ENCODE assay signal across 1 cellular context in the genomic region with DNA sequence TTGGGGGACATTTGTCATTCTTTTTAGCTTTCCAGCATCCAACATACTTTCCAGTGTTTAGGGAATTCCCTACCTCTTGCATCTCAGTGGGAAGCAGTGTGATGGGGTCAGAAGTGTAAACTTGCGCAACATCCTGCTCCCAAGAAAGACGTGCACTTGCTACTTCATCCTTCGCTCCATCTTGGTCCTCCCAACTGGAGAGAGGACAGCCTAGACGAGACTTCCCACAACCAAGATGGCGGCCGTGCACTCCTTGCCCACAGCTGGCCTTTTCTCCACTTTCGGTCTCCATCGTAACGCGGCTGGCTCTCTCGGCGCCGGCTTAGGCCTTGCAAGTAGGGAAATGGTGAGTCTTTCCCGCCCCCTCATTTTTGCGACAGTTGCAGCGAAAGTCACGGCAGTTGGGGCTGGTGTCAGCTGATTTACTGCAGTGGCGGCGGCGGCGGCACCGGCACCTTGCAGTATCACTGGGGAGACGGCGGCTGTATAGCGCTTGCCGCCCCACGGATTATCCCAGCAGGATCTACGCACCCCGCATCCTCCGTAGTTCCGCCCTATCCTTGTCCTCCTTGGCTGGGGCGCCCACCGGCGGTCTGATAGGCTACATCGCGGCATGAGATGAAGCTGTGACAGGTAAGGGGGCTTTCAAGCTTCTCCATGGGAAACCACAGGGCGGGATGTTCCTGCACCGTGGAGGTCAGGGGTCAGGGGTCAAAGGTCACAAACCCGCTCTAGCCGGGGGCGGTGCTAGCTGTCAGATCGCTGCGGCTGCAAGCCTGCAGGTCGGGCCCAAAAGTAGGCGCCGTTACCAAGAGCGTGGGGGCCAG.
TF ChIP-seq lines count a peak whose summit lies in the region.

A gene (plus strand): TSS at position 416 of the 827 bp plus-strand sequence. CDS start 21,157 bp downstream, outside the sequence.

TF ChIP-seq in HepG2, 621 proteins besides CTCF, POLR2A, EP300 and RAD21 (continued from another document and continues in another):
- TF ChIP-seq, protein P1, sequence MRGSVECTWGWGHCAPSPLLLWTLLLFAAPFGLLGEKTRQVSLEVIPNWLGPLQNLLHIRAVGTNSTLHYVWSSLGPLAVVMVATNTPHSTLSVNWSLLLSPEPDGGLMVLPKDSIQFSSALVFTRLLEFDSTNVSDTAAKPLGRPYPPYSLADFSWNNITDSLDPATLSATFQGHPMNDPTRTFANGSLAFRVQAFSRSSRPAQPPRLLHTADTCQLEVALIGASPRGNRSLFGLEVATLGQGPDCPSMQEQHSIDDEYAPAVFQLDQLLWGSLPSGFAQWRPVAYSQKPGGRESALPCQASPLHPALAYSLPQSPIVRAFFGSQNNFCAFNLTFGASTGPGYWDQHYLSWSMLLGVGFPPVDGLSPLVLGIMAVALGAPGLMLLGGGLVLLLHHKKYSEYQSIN (CRISPR knock-in tag; IDR thresholded peaks at IDR 0.05; ENCODE audit: borderline replicate concordance) = no peak
- peak; percentile 72 for TF ChIP-seq KLF6 (CRISPR knock-in tag; IDR thresholded peaks at IDR 0.05)
- peak; percentile 98 for TF ChIP-seq HOXA3 (CRISPR knock-in tag; IDR thresholded peaks at IDR 0.05)
- TF ChIP-seq NFYB (CRISPR knock-in tag; IDR thresholded peaks at IDR 0.05) = peak; percentile 43; the same call in 1 of the 2 replicates
- TF ChIP-seq, protein P2, sequence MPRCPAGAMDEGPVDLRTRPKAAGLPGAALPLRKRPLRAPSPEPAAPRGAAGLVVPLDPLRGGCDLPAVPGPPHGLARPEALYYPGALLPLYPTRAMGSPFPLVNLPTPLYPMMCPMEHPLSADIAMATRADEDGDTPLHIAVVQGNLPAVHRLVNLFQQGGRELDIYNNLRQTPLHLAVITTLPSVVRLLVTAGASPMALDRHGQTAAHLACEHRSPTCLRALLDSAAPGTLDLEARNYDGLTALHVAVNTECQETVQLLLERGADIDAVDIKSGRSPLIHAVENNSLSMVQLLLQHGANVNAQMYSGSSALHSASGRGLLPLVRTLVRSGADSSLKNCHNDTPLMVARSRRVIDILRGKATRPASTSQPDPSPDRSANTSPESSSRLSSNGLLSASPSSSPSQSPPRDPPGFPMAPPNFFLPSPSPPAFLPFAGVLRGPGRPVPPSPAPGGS (CRISPR knock-in tag; IDR thresholded peaks at IDR 0.05) = peak; percentile 92; the same call in 1 of the 2 replicates
- TF ChIP-seq POLR2AphosphoS5 (IDR thresholded peaks at IDR 0.05; ENCODE audit: low read depth, low read length) = peak; percentile 45
- no peak for TF ChIP-seq ZSCAN20 (CRISPR knock-in tag; IDR thresholded peaks at IDR 0.05; ENCODE audit: borderline replicate concordance)
- TF ChIP-seq, protein P3, sequence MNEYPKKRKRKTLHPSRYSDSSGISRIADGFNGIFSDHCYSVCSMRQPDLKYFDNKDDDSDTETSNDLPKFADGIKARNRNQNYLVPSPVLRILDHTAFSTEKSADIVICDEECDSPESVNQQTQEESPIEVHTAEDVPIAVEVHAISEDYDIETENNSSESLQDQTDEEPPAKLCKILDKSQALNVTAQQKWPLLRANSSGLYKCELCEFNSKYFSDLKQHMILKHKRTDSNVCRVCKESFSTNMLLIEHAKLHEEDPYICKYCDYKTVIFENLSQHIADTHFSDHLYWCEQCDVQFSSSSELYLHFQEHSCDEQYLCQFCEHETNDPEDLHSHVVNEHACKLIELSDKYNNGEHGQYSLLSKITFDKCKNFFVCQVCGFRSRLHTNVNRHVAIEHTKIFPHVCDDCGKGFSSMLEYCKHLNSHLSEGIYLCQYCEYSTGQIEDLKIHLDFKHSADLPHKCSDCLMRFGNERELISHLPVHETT (CRISPR knock-in tag; conservative IDR thresholded peaks at IDR 0.05) = peak; percentile 88
- TF ChIP-seq, protein P4, sequence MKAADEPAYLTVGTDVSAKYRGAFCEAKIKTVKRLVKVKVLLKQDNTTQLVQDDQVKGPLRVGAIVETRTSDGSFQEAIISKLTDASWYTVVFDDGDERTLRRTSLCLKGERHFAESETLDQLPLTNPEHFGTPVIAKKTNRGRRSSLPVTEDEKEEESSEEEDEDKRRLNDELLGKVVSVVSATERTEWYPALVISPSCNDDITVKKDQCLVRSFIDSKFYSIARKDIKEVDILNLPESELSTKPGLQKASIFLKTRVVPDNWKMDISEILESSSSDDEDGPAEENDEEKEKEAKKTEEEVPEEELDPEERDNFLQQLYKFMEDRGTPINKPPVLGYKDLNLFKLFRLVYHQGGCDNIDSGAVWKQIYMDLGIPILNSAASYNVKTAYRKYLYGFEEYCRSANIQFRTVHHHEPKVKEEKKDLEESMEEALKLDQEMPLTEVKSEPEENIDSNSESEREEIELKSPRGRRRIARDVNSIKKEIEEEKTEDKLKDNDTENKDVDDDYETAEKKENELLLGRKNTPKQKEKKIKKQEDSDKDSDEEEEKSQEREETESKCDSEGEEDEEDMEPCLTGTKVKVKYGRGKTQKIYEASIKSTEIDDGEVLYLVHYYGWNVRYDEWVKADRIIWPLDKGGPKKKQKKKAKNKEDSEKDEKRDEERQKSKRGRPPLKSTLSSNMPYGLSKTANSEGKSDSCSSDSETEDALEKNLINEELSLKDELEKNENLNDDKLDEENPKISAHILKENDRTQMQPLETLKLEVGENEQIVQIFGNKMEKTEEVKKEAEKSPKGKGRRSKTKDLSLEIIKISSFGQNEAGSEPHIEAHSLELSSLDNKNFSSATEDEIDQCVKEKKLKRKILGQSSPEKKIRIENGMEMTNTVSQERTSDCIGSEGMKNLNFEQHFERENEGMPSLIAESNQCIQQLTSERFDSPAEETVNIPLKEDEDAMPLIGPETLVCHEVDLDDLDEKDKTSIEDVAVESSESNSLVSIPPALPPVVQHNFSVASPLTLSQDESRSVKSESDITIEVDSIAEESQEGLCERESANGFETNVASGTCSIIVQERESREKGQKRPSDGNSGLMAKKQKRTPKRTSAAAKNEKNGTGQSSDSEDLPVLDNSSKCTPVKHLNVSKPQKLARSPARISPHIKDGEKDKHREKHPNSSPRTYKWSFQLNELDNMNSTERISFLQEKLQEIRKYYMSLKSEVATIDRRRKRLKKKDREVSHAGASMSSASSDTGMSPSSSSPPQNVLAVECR (CRISPR knock-in tag; IDR thresholded peaks at IDR 0.05; ENCODE audit: borderline replicate concordance) = peak; percentile 97
- TF ChIP-seq ATF1 (CRISPR knock-in tag; IDR thresholded peaks at IDR 0.05) = peak; percentile 56; the same call in 1 of the 2 replicates
- TF ChIP-seq ZSCAN22 (CRISPR knock-in tag; IDR thresholded peaks at IDR 0.05) = no peak
- no peak for TF ChIP-seq ESRRA (CRISPR knock-in tag; IDR thresholded peaks at IDR 0.05; ENCODE audit: low read depth)
- peak; percentile 64; the same call in 1 of the 2 replicates for TF ChIP-seq ZNF780A (CRISPR knock-in tag; IDR thresholded peaks at IDR 0.05)
- no peak for TF ChIP-seq MLLT10 (CRISPR knock-in tag; IDR thresholded peaks at IDR 0.05)
- TF ChIP-seq ZSCAN21 (CRISPR knock-in tag; IDR thresholded peaks at IDR 0.05; ENCODE audit: borderline replicate concordance) = 0 out of 2 replicates have a peak, but pooled peaks have one; percentile 47
- no peak for TF ChIP-seq TCF12 (IDR thresholded peaks at IDR 0.05)
- no peak for TF ChIP-seq TCF12 (CRISPR knock-in tag; IDR thresholded peaks at IDR 0.05)
- no peak for TF ChIP-seq TP53 (CRISPR knock-in tag; conservative IDR thresholded peaks at IDR 0.05)
- TF ChIP-seq RXRB (CRISPR knock-in tag; IDR thresholded peaks at IDR 0.05; ENCODE audit: borderline replicate concordance) = peak; percentile 61
- no peak for TF ChIP-seq ONECUT2 (CRISPR knock-in tag; IDR thresholded peaks at IDR 0.05)
- TF ChIP-seq CBX5 (CRISPR knock-in tag; IDR thresholded peaks at IDR 0.05; ENCODE audit: borderline replicate concordance) = no peak
- TF ChIP-seq, protein P5, sequence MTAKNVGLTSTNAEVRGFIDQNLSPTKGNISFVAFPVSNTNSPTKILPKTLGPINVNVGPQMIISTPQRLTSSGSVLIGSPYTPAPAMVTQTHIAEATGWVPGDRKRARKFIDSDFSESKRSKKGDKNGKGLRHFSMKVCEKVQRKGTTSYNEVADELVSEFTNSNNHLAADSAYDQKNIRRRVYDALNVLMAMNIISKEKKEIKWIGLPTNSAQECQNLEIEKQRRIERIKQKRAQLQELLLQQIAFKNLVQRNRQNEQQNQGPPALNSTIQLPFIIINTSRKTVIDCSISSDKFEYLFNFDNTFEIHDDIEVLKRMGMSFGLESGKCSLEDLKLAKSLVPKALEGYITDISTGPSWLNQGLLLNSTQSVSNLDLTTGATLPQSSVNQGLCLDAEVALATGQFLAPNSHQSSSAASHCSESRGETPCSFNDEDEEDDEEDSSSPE (CRISPR knock-in tag; IDR thresholded peaks at IDR 0.05) = peak; percentile 87
- no peak for TF ChIP-seq SIX4 (CRISPR knock-in tag; IDR thresholded peaks at IDR 0.05)
- peak; percentile 87; the same call in 1 of the 2 replicates for TF ChIP-seq KDM5A (IDR thresholded peaks at IDR 0.05; ENCODE audit: borderline replicate concordance, low read length)
- no peak for TF ChIP-seq MBD4 (IDR thresholded peaks at IDR 0.05; ENCODE audit: borderline replicate concordance, low read length)
- no peak for TF ChIP-seq FLYWCH1 (CRISPR knock-in tag; IDR thresholded peaks at IDR 0.05)
- TF ChIP-seq CCAR2 (optimal IDR thresholded peaks at IDR 0.05; ENCODE audit: low read depth, low read length) = no peak
- TF ChIP-seq HMG20A (CRISPR knock-in tag; IDR thresholded peaks at IDR 0.05; ENCODE audit: borderline replicate concordance) = no peak
- TF ChIP-seq SRF (IDR thresholded peaks at IDR 0.05; ENCODE audit: low read depth, low read length) = no peak
- TF ChIP-seq ZFAT (CRISPR knock-in tag; conservative IDR thresholded peaks at IDR 0.05) = no peak
- TF ChIP-seq MAFF (IDR thresholded peaks at IDR 0.05; ENCODE audit: low read depth, low read length) = no peak
- TF ChIP-seq, protein P6, sequence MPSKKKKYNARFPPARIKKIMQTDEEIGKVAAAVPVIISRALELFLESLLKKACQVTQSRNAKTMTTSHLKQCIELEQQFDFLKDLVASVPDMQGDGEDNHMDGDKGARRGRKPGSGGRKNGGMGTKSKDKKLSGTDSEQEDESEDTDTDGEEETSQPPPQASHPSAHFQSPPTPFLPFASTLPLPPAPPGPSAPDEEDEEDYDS (CRISPR knock-in tag; IDR thresholded peaks at IDR 0.05) = no peak
- TF ChIP-seq, protein P7, sequence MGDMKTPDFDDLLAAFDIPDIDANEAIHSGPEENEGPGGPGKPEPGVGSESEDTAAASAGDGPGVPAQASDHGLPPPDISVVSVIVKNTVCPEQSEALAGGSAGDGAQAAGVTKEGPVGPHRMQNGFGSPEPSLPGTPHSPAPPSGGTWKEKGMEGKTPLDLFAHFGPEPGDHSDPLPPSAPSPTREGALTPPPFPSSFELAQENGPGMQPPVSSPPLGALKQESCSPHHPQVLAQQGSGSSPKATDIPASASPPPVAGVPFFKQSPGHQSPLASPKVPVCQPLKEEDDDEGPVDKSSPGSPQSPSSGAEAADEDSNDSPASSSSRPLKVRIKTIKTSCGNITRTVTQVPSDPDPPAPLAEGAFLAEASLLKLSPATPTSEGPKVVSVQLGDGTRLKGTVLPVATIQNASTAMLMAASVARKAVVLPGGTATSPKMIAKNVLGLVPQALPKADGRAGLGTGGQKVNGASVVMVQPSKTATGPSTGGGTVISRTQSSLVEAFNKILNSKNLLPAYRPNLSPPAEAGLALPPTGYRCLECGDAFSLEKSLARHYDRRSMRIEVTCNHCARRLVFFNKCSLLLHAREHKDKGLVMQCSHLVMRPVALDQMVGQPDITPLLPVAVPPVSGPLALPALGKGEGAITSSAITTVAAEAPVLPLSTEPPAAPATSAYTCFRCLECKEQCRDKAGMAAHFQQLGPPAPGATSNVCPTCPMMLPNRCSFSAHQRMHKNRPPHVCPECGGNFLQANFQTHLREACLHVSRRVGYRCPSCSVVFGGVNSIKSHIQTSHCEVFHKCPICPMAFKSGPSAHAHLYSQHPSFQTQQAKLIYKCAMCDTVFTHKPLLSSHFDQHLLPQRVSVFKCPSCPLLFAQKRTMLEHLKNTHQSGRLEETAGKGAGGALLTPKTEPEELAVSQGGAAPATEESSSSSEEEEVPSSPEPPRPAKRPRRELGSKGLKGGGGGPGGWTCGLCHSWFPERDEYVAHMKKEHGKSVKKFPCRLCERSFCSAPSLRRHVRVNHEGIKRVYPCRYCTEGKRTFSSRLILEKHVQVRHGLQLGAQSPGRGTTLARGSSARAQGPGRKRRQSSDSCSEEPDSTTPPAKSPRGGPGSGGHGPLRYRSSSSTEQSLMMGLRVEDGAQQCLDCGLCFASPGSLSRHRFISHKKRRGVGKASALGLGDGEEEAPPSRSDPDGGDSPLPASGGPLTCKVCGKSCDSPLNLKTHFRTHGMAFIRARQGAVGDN (CRISPR knock-in tag; IDR thresholded peaks at IDR 0.05) = peak; percentile 91
- no peak for TF ChIP-seq ZEB1 (IDR thresholded peaks at IDR 0.05; ENCODE audit: insufficient replicate concordance, low read depth)
- TF ChIP-seq ZNF530 (CRISPR knock-in tag; IDR thresholded peaks at IDR 0.05; ENCODE audit: low read depth) = no peak
- TF ChIP-seq ZNF484 (CRISPR knock-in tag; IDR thresholded peaks at IDR 0.05; ENCODE audit: borderline replicate concordance, low read depth) = no peak
- TF ChIP-seq, protein P8, sequence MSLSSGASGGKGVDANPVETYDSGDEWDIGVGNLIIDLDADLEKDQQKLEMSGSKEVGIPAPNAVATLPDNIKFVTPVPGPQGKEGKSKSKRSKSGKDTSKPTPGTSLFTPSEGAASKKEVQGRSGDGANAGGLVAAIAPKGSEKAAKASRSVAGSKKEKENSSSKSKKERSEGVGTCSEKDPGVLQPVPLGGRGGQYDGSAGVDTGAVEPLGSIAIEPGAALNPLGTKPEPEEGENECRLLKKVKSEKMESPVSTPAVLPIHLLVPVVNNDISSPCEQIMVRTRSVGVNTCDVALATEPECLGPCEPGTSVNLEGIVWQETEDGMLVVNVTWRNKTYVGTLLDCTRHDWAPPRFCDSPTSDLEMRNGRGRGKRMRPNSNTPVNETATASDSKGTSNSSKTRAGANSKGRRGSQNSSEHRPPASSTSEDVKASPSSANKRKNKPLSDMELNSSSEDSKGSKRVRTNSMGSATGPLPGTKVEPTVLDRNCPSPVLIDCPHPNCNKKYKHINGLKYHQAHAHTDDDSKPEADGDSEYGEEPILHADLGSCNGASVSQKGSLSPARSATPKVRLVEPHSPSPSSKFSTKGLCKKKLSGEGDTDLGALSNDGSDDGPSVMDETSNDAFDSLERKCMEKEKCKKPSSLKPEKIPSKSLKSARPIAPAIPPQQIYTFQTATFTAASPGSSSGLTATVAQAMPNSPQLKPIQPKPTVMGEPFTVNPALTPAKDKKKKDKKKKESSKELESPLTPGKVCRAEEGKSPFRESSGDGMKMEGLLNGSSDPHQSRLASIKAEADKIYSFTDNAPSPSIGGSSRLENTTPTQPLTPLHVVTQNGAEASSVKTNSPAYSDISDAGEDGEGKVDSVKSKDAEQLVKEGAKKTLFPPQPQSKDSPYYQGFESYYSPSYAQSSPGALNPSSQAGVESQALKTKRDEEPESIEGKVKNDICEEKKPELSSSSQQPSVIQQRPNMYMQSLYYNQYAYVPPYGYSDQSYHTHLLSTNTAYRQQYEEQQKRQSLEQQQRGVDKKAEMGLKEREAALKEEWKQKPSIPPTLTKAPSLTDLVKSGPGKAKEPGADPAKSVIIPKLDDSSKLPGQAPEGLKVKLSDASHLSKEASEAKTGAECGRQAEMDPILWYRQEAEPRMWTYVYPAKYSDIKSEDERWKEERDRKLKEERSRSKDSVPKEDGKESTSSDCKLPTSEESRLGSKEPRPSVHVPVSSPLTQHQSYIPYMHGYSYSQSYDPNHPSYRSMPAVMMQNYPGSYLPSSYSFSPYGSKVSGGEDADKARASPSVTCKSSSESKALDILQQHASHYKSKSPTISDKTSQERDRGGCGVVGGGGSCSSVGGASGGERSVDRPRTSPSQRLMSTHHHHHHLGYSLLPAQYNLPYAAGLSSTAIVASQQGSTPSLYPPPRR (CRISPR knock-in tag; IDR thresholded peaks at IDR 0.05; ENCODE audit: borderline replicate concordance) = peak; percentile 48
- peak; percentile 95 for TF ChIP-seq ZNF335 (CRISPR knock-in tag; IDR thresholded peaks at IDR 0.05)
- peak; percentile 88 for TF ChIP-seq ZMYM4 (CRISPR knock-in tag; IDR thresholded peaks at IDR 0.05)
- no peak for TF ChIP-seq MED8 (CRISPR knock-in tag; IDR thresholded peaks at IDR 0.05; ENCODE audit: insufficient replicate concordance)
